Comparison of ENCODE assay signal across 11 cellular contexts in the genomic region with DNA sequence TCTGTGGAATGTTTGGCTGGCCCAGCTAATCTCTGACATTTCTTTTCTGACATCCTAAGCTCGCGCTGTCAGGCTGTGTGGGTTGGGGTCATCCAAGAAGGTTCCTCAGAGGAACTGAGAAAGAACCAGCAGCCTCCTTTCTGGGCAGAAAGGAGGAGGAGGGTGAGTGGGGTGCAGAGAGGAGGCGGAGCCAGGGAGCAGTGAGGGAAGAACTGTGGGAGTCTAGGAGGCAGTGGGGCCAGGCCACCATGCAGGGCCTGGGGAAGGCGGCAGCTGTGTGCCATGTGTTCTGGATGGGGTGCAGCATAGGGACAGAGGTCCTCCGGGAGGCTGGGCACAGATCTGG. TPM values are rescaled to one million over a fixed set of nuclear protein-coding genes. Genes with fewer than 3 reads are reported as not detected.
A peak's percentile ranks its signal among the peaks of the same experiment; 100 is the strongest.
DNase-seq lines count a peak whose midpoint lies in the region; ATAC-seq and TF ChIP-seq lines count a peak whose summit lies in the region.
"Had no signal": no experiment of that assay in that cellular context is flagged by ENCODE, and none has a peak within 500 bp of the region (broad histone marks: within the 10 kb centered on the region; RNA-seq: fewer than 3 reads in every experiment).

No MANE protein-coding gene starts in this region.

- H3K9me3 ChIP-seq in Caco-2 (no peaks in the 10 kb centered on the region), RWPE2 (ENCODE audit: severe bottlenecking) (no peaks in the 10 kb centered on the region), stomach (no peaks in the 10 kb centered on the region)

- H3K4me3 ChIP-seq in Caco-2 (ENCODE audit: low read depth, low read length) (no peak overlapping the region), RWPE2 (ENCODE audit: severe bottlenecking) (no peak overlapping the region), stomach (no peak overlapping the region)

- H3K27ac ChIP-seq in RWPE2 (ENCODE audit: poor library complexity, severe bottlenecking) (peak overlapping the region; percentile 95), stomach (peak overlapping the region in 1 of 5 donors; percentile 18)

- no peaks in the 10 kb centered on the region for H3K9me3 Mint-ChIP-seq in Caco-2 (ENCODE audit: unreplicated experiment)

- no peak for TF ChIP-seq EP300 in stomach (IDR thresholded peaks at IDR 0.05)

- H3K4me1 ChIP-seq in Caco-2 (peaks cover 20% of the 10 kb centered on the region), RWPE2 (ENCODE audit: insufficient read depth, poor library complexity, severe bottlenecking) (peaks cover 40% of the 10 kb centered on the region), stomach (peaks cover 10 to 29% (median 12%) of the 10 kb centered on the region in 4 donors)

- ATAC-seq in GM19023 (IDR thresholded peaks at IDR 0.05; ENCODE audit: unreplicated experiment) (peak; percentile 31), RWPE2 (ENCODE audit: low read depth) (no peak), HG03159 (IDR thresholded peaks at IDR 0.05; ENCODE audit: unreplicated experiment) (no peak)
- ATAC-seq: left ventricle myocardium superior had no signal

- H3K27ac Mint-ChIP-seq in Caco-2 (ENCODE audit: unreplicated experiment) = peak overlapping the region; percentile 33

- WGBS in stomach, 5 donors = 85 to 96% (median 91%) methylated on average over 5 of the region's 5 CpGs

- H3K27me3 Mint-ChIP-seq in Caco-2 (ENCODE audit: insufficient read depth, unreplicated experiment) = no peaks in the 10 kb centered on the region

- H3K27me3 ChIP-seq in Caco-2 (replicated peaks; ENCODE audit: control insufficient read depth, insufficient read depth, low read length) = no peaks in the 10 kb centered on the region
- H3K27me3 ChIP-seq in RWPE2 (ENCODE audit: insufficient read depth, poor library complexity, severe bottlenecking) = no peaks in the 10 kb centered on the region
- H3K27me3 ChIP-seq in stomach = peaks cover 0 to 44% (median 14%) of the 10 kb centered on the region in 3 donors

- DNase-seq in Caco-2 (no peak), RWPE2 (ENCODE audit: low spot score) (no peak), medulla oblongata (ENCODE audit: extremely low spot score) (peak; percentile 71), 8988T (no peak), stomach (no peak), NCI-H524 treated with DMSO at 0.1 percent for 48 hours (lab: John Stamatoyannopoulos, UW) (no peak)
- DNase-seq: amniotic stem cell, left ventricle myocardium superior, NCI-H2029 treated with DMSO at 0.1 percent for 48 hours had no signal

- intact Hi-C loops in Caco-2 (cut with micrococcal nuclease; ENCODE audit: unreplicated experiment) = no loop called here
- intact Hi-C loops in stomach (cut with DNase I; ENCODE audit: low total_unique reads) = no loop called here

- TF ChIP-seq CTCF in Caco-2 (IDR thresholded peaks at IDR 0.05; ENCODE audit: insufficient read depth in 1 of 2, low read depth in 1 of 2, low read length in 1 of 2, severe bottlenecking in 1 of 2, unreplicated experiment in 1 of 2) = no peak
- no peak for TF ChIP-seq CTCF in RWPE2 (IDR thresholded peaks at IDR 0.05; ENCODE audit: poor library complexity, severe bottlenecking)
- no peak for TF ChIP-seq CTCF in stomach (IDR thresholded peaks at IDR 0.05)

- peaks cover 53% of the 10 kb centered on the region for H3K36me3 Mint-ChIP-seq in Caco-2 (ENCODE audit: insufficient read depth, unreplicated experiment)

- no peak for TF ChIP-seq POLR2A in stomach (IDR thresholded peaks at IDR 0.05)

- POLR2A ChIA-PET in Caco-2 (lab: Charles Lee) = no interaction called here

- H3K4me3 Mint-ChIP-seq in Caco-2 (ENCODE audit: unreplicated experiment) = no peak overlapping the region

- BruUV-seq in Caco-2 (replicated peaks; lab: Mats Ljungman, UMichigan) = no TSS peak

- CTCF ChIA-PET in Caco-2 (lab: Charles Lee) = no interaction called here

- peaks cover 44% of the 10 kb centered on the region for H3K4me1 Mint-ChIP-seq in Caco-2 (ENCODE audit: low read depth, unreplicated experiment)

- peaks cover 2% of the 10 kb centered on the region for H3K36me3 ChIP-seq in Caco-2 (ENCODE audit: control insufficient read depth, insufficient read depth, low read length)
- H3K36me3 ChIP-seq in RWPE2 (ENCODE audit: low read depth) = peaks cover 10% of the 10 kb centered on the region; the same call in 1 of the 2 replicates
- H3K36me3 ChIP-seq in stomach = no peaks in the 10 kb centered on the region

RNA-seq across cellular contexts. Expression of a gene that starts 5.3 kb away (rescaled TPM):
- total RNA-seq in Caco-2 (2022) (31.4 and 38.1 TPM in 2 replicates), stomach (1 to 10 TPM in 3 of 5 donors, not detected in 2; 1.3 to 2.9 (median 2.5) TPM)
- polyA plus RNA-seq in stomach = 1 to 10 TPM in 2 of 3 donors, under 1 TPM in 1; 0.31 to 3.5 (median 1.7) TPM

RNA-seq across cellular contexts. Expression of a gene that starts 32.5 kb away (rescaled TPM):
- total RNA-seq in Caco-2 (2022) (31.4 and 34.4 TPM in 2 replicates), stomach (100 to 1,000 TPM in 1 of 5 donors, 10 to 100 TPM in 3, 1 to 10 TPM in 1; 2.0 to 131 (median 31.2) TPM)
- 10 to 100 TPM; 33.0 to 46.3 (median 38.5) TPM for polyA plus RNA-seq in stomach
